In genomic region chr1:226496616-226497015, GRCh38 we compare ENCODE assay signal across 22 cellular contexts. TPM values are rescaled to one million over a fixed set of nuclear protein-coding genes. Genes with fewer than 3 reads are reported as not detected.
"Had no signal": no experiment of that assay in that cellular context is flagged by ENCODE, and none has a peak within 500 bp of the region (broad histone marks: within the 10 kb centered on the region; RNA-seq: fewer than 3 reads in every experiment).

No MANE protein-coding gene starts in this region.

- H3K4me1 Mint-ChIP-seq: activated CD4-positive, alpha-beta T cell treated with anti-CD3 and anti-CD28 coated beads, Interleukin-2, amount 10 ng/mL, durations not matched to agents 7 days and 5 days; activated CD8-positive, alpha-beta memory T cell treated with anti-CD3 and anti-CD28 coated beads, Interleukin-2, amount 10 ng/mL, durations not matched to agents 7 days and 5 days; memory B cell had no signal

- H3K27me3 ChIP-seq: sigmoid colon, tibial nerve had no signal

- H3K27ac ChIP-seq: sigmoid colon, tibial nerve had no signal

- DNase-seq: activated CD4-positive, alpha-beta T cell treated with anti-CD3 and anti-CD28 coated beads, Interleukin-2, amount 10 ng/mL, durations not matched to agents 7 days and 5 days; activated CD4-positive, CD25-positive, alpha-beta regulatory T cell treated with anti-CD3 and anti-CD28 coated beads, Interleukin-2, amount 50 U/mL, for 72 hours; activated CD8-positive, alpha-beta memory T cell treated with anti-CD3 and anti-CD28 coated beads, Interleukin-2, amount 10 ng/mL, durations not matched to agents 7 days and 5 days; activated CD8-positive, alpha-beta T cell treated with anti-CD3 and anti-CD28 coated beads for 36 hours; activated gamma-delta T cell; activated naive CD4-positive, alpha-beta T cell treated with anti-CD3 and anti-CD28 coated beads, Interleukin-2, amount 50 U/mL, for 16 hours; activated T-cell treated with anti-CD3 and anti-CD28 coated beads for 4 hours; central memory CD4-positive, alpha-beta T cell; effector memory CD8-positive, alpha-beta T cell; hypothalamus; left colon; nucleus accumbens; sigmoid colon; stimulated activated CD4-positive, alpha-beta T cell treated with anti-CD3 and anti-CD28 coated beads, Interleukin-4, amount 100 ng/mL, for 1 hour; stimulated activated naive CD8-positive, alpha-beta T cell treated with anti-CD3 and anti-CD28 coated beads, Interleukin-15, Interleukin-2, amounts not matched to agents 100 U/mL and 50 U/mL, for 24 hours had no signal

- H3K27me3 Mint-ChIP-seq: memory B cell had no signal

- H3K9me3 ChIP-seq: sigmoid colon, tibial nerve had no signal

- H3K4me3 ChIP-seq: sigmoid colon, tibial nerve had no signal

- H3K4me3 Mint-ChIP-seq: activated CD4-positive, alpha-beta T cell treated with anti-CD3 and anti-CD28 coated beads, Interleukin-2, amount 10 ng/mL, durations not matched to agents 7 days and 5 days; activated CD8-positive, alpha-beta memory T cell treated with anti-CD3 and anti-CD28 coated beads, Interleukin-2, amount 10 ng/mL, durations not matched to agents 7 days and 5 days; activated CD8-positive, alpha-beta T cell treated with anti-CD3 and anti-CD28 coated beads for 36 hours; effector memory CD8-positive, alpha-beta T cell; memory B cell; nephron had no signal

- H3K9me3 Mint-ChIP-seq: activated CD4-positive, alpha-beta T cell treated with anti-CD3 and anti-CD28 coated beads, Interleukin-2, amount 10 ng/mL, durations not matched to agents 7 days and 5 days; activated CD8-positive, alpha-beta T cell treated with anti-CD3 and anti-CD28 coated beads for 36 hours; effector memory CD8-positive, alpha-beta T cell; memory B cell had no signal

- ATAC-seq: activated CD8-positive, alpha-beta memory T cell treated with anti-CD3 and anti-CD28 coated beads, Interleukin-2, amount 10 ng/mL, durations not matched to agents 7 days and 5 days; activated CD8-positive, alpha-beta T cell treated with anti-CD3 and anti-CD28 coated beads for 36 hours; effector memory CD8-positive, alpha-beta T cell; esophagus mucosa; left colon; stimulated activated naive CD8-positive, alpha-beta T cell treated with anti-CD3 and anti-CD28 coated beads, Interleukin-15, Interleukin-2, amounts not matched to agents 100 U/mL and 50 U/mL, for 24 hours had no signal

- H3K36me3 ChIP-seq: sigmoid colon, tibial nerve had no signal

- H3K27ac Mint-ChIP-seq: activated CD4-positive, alpha-beta T cell treated with anti-CD3 and anti-CD28 coated beads, Interleukin-2, amount 10 ng/mL, durations not matched to agents 7 days and 5 days; activated CD8-positive, alpha-beta memory T cell treated with anti-CD3 and anti-CD28 coated beads, Interleukin-2, amount 10 ng/mL, durations not matched to agents 7 days and 5 days; activated CD8-positive, alpha-beta T cell treated with anti-CD3 and anti-CD28 coated beads for 36 hours; effector memory CD8-positive, alpha-beta T cell; memory B cell; nephron had no signal

- H3K4me1 ChIP-seq: sigmoid colon, tibial nerve had no signal

RNA-seq across cellular contexts. Expression of gene STUM, which starts 51.9 kb away (rescaled TPM):
- total RNA-seq: activated CD4-positive, alpha-beta T cell treated with anti-CD3 and anti-CD28 coated beads, Interleukin-2, amount 10 ng/mL, durations not matched to agents 7 days and 5 days; activated CD8-positive, alpha-beta memory T cell treated with anti-CD3 and anti-CD28 coated beads, Interleukin-2, amount 10 ng/mL, durations not matched to agents 7 days and 5 days; activated CD8-positive, alpha-beta T cell treated with anti-CD3 and anti-CD28 coated beads for 36 hours; astrocyte; endothelial cell of umbilical vein; T-helper 2 cell treated with Interferon-gamma antibody and Interleukin-4, amounts not matched to agents 100 ng/mL and 5 ng/mL, for 36 hours had no signal
- polyA plus RNA-seq: endothelial cell of umbilical vein had no signal
